Comparison of ENCODE assay signal across 14 cellular contexts in the genomic region with DNA sequence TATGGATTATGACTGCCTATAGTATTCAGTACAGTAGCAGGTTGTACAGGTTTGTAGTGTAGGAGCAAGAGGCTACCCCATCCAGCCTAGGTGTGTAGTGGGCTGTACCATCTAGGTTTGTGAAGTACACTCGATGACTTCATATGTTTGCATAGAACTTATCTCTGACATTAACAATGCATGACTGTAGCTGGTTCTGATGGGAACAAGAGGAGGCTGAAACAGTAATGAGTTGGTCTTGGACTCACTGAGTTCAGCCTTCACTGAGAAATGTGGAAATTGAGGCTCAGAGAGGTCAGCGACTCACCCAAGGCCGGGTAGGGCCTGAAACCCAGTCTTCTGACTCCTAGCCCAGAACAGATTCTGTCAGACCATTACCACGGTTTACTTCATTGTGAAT. TPM values are rescaled to one million over a fixed set of nuclear protein-coding genes. Genes with fewer than 3 reads are reported as not detected.
DNase-seq lines count a peak whose midpoint lies in the region; ATAC-seq, FAIRE-seq and TF ChIP-seq lines count a peak whose summit lies in the region.
"Had no signal": no experiment of that assay in that cellular context is flagged by ENCODE, and none has a peak within 500 bp of the region (broad histone marks: within the 10 kb centered on the region; RNA-seq: fewer than 3 reads in every experiment).

No MANE protein-coding gene starts in this region.

- H3K4me3 ChIP-seq in A549 (no peak overlapping the region), PC-3 (ENCODE audit: low read length) (no peak overlapping the region), foreskin fibroblast (ENCODE audit: low read depth in 1 of 2, low read length in 2 of 2) (no peak overlapping the region)
- H3K4me3 ChIP-seq: Peyer's patch had no signal

- no peaks in the 10 kb centered on the region for H3K9me3 ChIP-seq in A549
- H3K9me3 ChIP-seq in PC-3 (ENCODE audit: low read length): no peaks in the 10 kb centered on the region
- H3K9me3 ChIP-seq: Peyer's patch had no signal

- TF ChIP-seq POLR2A in A549 (IDR thresholded peaks at IDR 0.05; ENCODE audit: low read length): no peak

- no peaks in the 10 kb centered on the region for H3K27me3 ChIP-seq in PC-3 (ENCODE audit: low read length)
- H3K27me3 ChIP-seq: Peyer's patch had no signal

- no peaks in the 10 kb centered on the region for H3F3A ChIP-seq in PC-3 (ENCODE audit: low read length, unreplicated experiment)

- no peak for FAIRE-seq in A549 (lab: Jason Lieb, UNC)
- FAIRE-seq: endometrium, keratinocyte had no signal

- intact Hi-C loops in PC-3 (cut with micrococcal nuclease): no loop called here

- peaks cover 3% of the 10 kb centered on the region; the same call in 1 of the 3 replicates for H3K4me1 ChIP-seq in A549
- H3K4me1 ChIP-seq in PC-3 (ENCODE audit: insufficient read depth, low read length): peaks cover 11% of the 10 kb centered on the region

- POLR2A ChIA-PET in A549 (lab: Yijun Ruan, JAX) (no interaction called here), PC-3 (lab: Charles Lee; ENCODE audit: unreplicated experiment) (no interaction called here)

- TF ChIP-seq CTCF in A549 (IDR thresholded peaks at IDR 0.05) (no peak), PC-3 (conservative IDR thresholded peaks at IDR 0.05; ENCODE audit: low read depth, low read length) (no peak), foreskin fibroblast (IDR thresholded peaks at IDR 0.05; ENCODE audit: low read depth, low read length) (no peak)

- H3K4me2 ChIP-seq in A549 (no peak overlapping the region), PC-3 (ENCODE audit: low read length) (no peak overlapping the region)

- no peaks in the 10 kb centered on the region for H4K20me1 ChIP-seq in PC-3 (ENCODE audit: low read length)

- no peaks in the 10 kb centered on the region for H3K36me3 ChIP-seq in PC-3 (ENCODE audit: low read depth, low read length)
- H3K36me3 ChIP-seq: Peyer's patch had no signal

- H2AFZ ChIP-seq in PC-3 (ENCODE audit: low read length): no peak overlapping the region

- H3K9ac ChIP-seq in PC-3 (ENCODE audit: low read length): no peak overlapping the region

- DNase-seq in A549 (ENCODE audit: low read depth in 1 of 2, low spot score in 1 of 2) (peak in 1 of 2 experiments; percentile 41), EL (peak; percentile 38), PC-3 (peak; percentile 74), foreskin fibroblast (peak; percentile 61 to 73), NK-92 (lab: John Stamatoyannopoulos, UW; ENCODE audit: unreplicated experiment) (no peak)
- no peak for DNase-seq in stimulated activated naive CD4-positive, alpha-beta T cell (lab: John Stamatoyannopoulos, UW)
- DNase-seq: MM.1S, Peyer's patch had no signal

- TF ChIP-seq RAD21 in A549 (conservative IDR thresholded peaks at IDR 0.05 in 1 of 2, IDR thresholded peaks at IDR 0.05 in 1 of 2): no peak

- ATAC-seq in A549 (peak; percentile 25 to 65; a peak in 3 of 6 replicates), PC-3 (peak; percentile 70), SK-N-SH treated with all-trans-retinoic acid at 6 μM for 48 hours (no peak), HG03378 (IDR thresholded peaks at IDR 0.05; ENCODE audit: unreplicated experiment) (no peak)

- CTCF ChIA-PET in A549 (lab: Yijun Ruan, JAX): interaction anchor here (0.9 to 4.3 kb wide), 4 partner anchors 13 to 221 kb away, joined by 3 to 35 read pairs (median 6); partner anchors contain the start of gene MYO7A
- CTCF ChIA-PET in PC-3 (lab: Charles Lee): no interaction called here

- no peaks in the 10 kb centered on the region for H3K79me2 ChIP-seq in PC-3 (ENCODE audit: low read length)

- BruUV-seq in PC-3 (replicated peaks; lab: Mats Ljungman, UMichigan): no TSS peak

- 48% methylated on average over 4 of the region's 4 CpGs for WGBS in A549 (ENCODE audit: missing lambda C conversion rate)

- H3K27ac ChIP-seq in A549 (no peak overlapping the region), PC-3 (ENCODE audit: low read length) (no peak overlapping the region)
- H3K27ac ChIP-seq: VCaP had no signal

- TF ChIP-seq EP300 in A549 (IDR thresholded peaks at IDR 0.05): no peak

- H3K9me2 ChIP-seq in PC-3 (replicated peaks; ENCODE audit: low read length): no peaks in the 10 kb centered on the region

TF ChIP-seq in A549, 52 proteins besides CTCF, POLR2A, EP300 and RAD21:
- no peak for TF ChIP-seq HDAC2 (IDR thresholded peaks at IDR 0.05)
- no peak for TF ChIP-seq EHMT2 (IDR thresholded peaks at IDR 0.05; ENCODE audit: low read depth)
- no peak for TF ChIP-seq CHD4 (IDR thresholded peaks at IDR 0.05; ENCODE audit: borderline replicate concordance)
- TF ChIP-seq ZNF302 (CRISPR knock-in tag; IDR thresholded peaks at IDR 0.05): no peak
- TF ChIP-seq BCL3 (IDR thresholded peaks at IDR 0.05): no peak
- no peak for TF ChIP-seq SREBF2 (IDR thresholded peaks at IDR 0.05)
- TF ChIP-seq HOXA7 (CRISPR knock-in tag; IDR thresholded peaks at IDR 0.05): no peak

TF ChIP-seq in SK-N-SH treated with all-trans-retinoic acid at 6 μM for 48 hours, 23 proteins besides CTCF, POLR2A, EP300 and RAD21:
- TF ChIP-seq ZFP30 (CRISPR knock-in tag; IDR thresholded peaks at IDR 0.05) (no peak), ZFP3 (CRISPR knock-in tag; IDR thresholded peaks at IDR 0.05) (no peak), GLIS3 (CRISPR knock-in tag; IDR thresholded peaks at IDR 0.05) (no peak), CSRNP3 (CRISPR knock-in tag; IDR thresholded peaks at IDR 0.05) (no peak)
- TF ChIP-seq, protein P1, sequence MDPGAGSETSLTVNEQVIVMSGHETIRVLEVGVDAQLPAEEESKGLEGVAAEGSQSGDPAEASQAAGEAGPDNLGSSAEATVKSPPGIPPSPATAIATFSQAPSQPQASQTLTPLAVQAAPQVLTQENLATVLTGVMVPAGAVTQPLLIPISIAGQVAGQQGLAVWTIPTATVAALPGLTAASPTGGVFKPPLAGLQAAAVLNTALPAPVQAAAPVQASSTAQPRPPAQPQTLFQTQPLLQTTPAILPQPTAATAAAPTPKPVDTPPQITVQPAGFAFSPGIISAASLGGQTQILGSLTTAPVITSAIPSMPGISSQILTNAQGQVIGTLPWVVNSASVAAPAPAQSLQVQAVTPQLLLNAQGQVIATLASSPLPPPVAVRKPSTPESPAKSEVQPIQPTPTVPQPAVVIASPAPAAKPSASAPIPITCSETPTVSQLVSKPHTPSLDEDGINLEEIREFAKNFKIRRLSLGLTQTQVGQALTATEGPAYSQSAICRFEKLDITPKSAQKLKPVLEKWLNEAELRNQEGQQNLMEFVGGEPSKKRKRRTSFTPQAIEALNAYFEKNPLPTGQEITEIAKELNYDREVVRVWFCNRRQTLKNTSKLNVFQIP (CRISPR knock-in tag; IDR thresholded peaks at IDR 0.05; ENCODE audit: borderline replicate concordance, low read depth): no peak

RNA-seq across cellular contexts. Expression of gene MYO7A, which starts 13.0 kb away (rescaled TPM):
- polyA plus RNA-seq in A549 (2011; rRNA removed): 1.7 and 2.6 TPM in 2 replicates
- 1.1 and 1.4 TPM in 2 replicates for polyA plus RNA-seq in A549 (2012; cell fraction: cytosol; rRNA removed)
- 7.6 and 7.8 TPM in 2 replicates for polyA plus RNA-seq in A549 (2012; cell fraction: nucleus; rRNA removed)
- 1.4 to 2.7 TPM (median 2.1 TPM) in 3 replicates for polyA plus RNA-seq in A549 (2017; fragmentation: RNase III; extraction: RNeasy Plus Mini Kit Qiagen cat#74134 plus additional on column Dnase treatment)
- polyA minus RNA-seq in A549 (2011; rRNA and poly(A)+ RNA removed): 2.3 and 3.0 TPM in 2 replicates
- total RNA-seq in PC-3 (2014; rRNA removed): 0.66 and 1.2 TPM in 2 replicates

RNA-seq across cellular contexts. Expression of gene OMP, which starts 38.4 kb away (rescaled TPM):
- 0.34 TPM in 1 of 2 replicates, not detected in the other for polyA plus RNA-seq in A549 (2011; rRNA removed)
- not detected in 2 replicates for polyA plus RNA-seq in A549 (2012; cell fraction: cytosol; rRNA removed)
- polyA plus RNA-seq in A549 (2012; cell fraction: nucleus; rRNA removed): 1.7 TPM in 1 of 2 replicates, not detected in the other
- not detected in 3 replicates for polyA plus RNA-seq in A549 (2017; fragmentation: RNase III; extraction: RNeasy Plus Mini Kit Qiagen cat#74134 plus additional on column Dnase treatment)
- 0.68 TPM in 1 of 2 replicates, not detected in the other for polyA minus RNA-seq in A549 (2011; rRNA and poly(A)+ RNA removed)
- not detected in 2 replicates for total RNA-seq in PC-3 (2014; rRNA removed)
- total RNA-seq: subcutaneous adipose tissue had no signal
- polyA plus RNA-seq: keratinocyte had no signal

Comparison
In these comparisons a context has a peak if more than half of its experiments do, and no peak if none do; other contexts are left out.
1. ATAC-seq: peak in A549 (2 of 2) and PC-3 (single experiment); none in SK-N-SH treated with all-trans-retinoic acid at 6 μM for 48 hours (single experiment) and HG03378 (single experiment).
2. DNase-seq: peak in EL (single experiment), PC-3 (single experiment) and foreskin fibroblast (2 of 2); none in NK-92 (single experiment) and stimulated activated naive CD4-positive, alpha-beta T cell (0 of 6).